In the genomic region with DNA sequence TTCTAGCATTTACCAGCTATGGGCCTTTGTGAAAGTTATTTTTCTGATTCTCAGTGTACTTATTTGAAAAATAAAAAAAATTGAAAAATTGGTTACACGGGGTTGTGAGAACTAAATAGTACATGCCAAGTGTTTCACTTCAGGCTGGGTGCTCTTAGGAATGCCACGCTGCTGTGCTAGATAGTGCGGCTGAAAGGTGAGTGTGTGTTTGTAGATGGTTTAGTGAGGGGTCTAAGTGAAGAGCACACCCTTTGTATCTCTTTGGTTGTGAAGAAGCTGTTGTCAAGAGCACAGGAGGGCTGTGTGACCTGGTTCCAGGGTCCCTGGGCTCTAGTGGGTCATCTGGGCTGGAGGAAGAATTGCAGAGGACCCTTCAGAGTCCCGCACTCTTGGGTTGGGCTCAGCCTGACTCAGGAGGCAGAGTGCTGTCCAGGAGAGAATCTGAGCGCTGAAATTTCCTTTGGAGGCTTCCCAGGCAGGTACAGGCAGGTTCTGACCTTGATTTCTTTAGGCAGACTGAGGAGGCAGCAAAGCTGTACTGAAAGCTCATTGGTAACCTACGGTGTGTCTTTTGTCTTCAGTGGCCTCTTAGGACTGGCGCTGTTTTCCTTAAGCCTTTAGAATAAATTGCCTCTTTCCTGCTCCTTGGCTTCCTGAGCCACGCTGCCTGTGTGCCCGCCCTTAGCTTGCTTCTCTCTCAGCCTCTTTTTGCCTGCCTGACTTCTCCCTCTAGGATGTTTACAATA, we compare ENCODE assay signal across 1 cellular context.
TF ChIP-seq lines count a peak whose summit lies in the region.

No MANE protein-coding gene starts in this region.

TF ChIP-seq in HepG2, 621 proteins besides CTCF, POLR2A, EP300 and RAD21 (continued from another document):
- TF ChIP-seq, protein P1, sequence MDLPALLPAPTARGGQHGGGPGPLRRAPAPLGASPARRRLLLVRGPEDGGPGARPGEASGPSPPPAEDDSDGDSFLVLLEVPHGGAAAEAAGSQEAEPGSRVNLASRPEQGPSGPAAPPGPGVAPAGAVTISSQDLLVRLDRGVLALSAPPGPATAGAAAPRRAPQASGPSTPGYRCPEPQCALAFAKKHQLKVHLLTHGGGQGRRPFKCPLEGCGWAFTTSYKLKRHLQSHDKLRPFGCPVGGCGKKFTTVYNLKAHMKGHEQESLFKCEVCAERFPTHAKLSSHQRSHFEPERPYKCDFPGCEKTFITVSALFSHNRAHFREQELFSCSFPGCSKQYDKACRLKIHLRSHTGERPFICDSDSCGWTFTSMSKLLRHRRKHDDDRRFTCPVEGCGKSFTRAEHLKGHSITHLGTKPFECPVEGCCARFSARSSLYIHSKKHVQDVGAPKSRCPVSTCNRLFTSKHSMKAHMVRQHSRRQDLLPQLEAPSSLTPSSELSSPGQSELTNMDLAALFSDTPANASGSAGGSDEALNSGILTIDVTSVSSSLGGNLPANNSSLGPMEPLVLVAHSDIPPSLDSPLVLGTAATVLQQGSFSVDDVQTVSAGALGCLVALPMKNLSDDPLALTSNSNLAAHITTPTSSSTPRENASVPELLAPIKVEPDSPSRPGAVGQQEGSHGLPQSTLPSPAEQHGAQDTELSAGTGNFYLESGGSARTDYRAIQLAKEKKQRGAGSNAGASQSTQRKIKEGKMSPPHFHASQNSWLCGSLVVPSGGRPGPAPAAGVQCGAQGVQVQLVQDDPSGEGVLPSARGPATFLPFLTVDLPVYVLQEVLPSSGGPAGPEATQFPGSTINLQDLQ (CRISPR knock-in tag; IDR thresholded peaks at IDR 0.05): no peak
- no peak for TF ChIP-seq ZNF260 (CRISPR knock-in tag; IDR thresholded peaks at IDR 0.05; ENCODE audit: borderline replicate concordance, low read depth)
